26 cellular contexts compared by ENCODE assay signal in the genomic region with DNA sequence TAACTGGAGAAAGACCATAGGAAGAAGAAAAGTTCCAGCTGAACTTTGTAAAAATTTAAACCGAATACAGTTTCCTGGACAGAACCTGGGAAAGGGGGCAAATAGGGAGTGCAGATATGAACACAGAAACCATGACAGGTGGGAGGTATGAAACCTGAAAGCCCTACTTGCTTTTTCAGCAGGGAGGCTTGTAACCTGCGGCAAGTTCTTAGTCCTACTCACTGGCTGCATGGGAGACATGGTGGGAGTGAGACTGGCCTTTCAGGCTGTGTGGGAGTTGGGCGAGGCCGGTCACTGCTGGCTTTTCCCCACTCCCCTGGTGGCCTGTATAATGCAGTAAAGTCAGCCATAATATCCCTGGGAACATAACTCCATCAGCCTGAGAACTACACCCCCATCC. TPM values are rescaled to one million over a fixed set of nuclear protein-coding genes. Genes with fewer than 3 reads are reported as not detected.
"Had no signal": no experiment of that assay in that cellular context is flagged by ENCODE, and none has a peak within 500 bp of the region (broad histone marks: within the 10 kb centered on the region; RNA-seq: fewer than 3 reads in every experiment).

No MANE protein-coding gene starts in this region.

- H3K27me3 ChIP-seq: breast epithelium, SJSA1 had no signal

- H3K4me3 Mint-ChIP-seq: activated B cell treated with CpG ODN at 0.5 μM for 24 hours; activated CD4-positive, alpha-beta T cell treated with anti-CD3 and anti-CD28 coated beads, Interleukin-2, amount 10 ng/mL, durations not matched to agents 24 days and 14 days; activated CD8-positive, alpha-beta memory T cell treated with anti-CD3 and anti-CD28 coated beads, Interleukin-2, amount 10 ng/mL, durations not matched to agents 7 days and 5 days; activated naive CD4-positive, alpha-beta T cell treated with anti-CD3 and anti-CD28 coated beads, Interleukin-2, amount 50 U/mL, for 24 hours; activated T-cell treated with anti-CD3 and anti-CD28 coated beads, Interleukin-2, amount 50 U/mL, for 24 hours; activated T-helper 1 cell treated with anti-CD3 and anti-CD28 coated beads, Interleukin-12 subunit alpha, Interleukin-12 subunit beta, Interleukin-2, Interleukin-4 antibody, amounts not matched to agents 30 ng/mL and 10 ng/mL and 1 ng/mL, durations not matched to agents 14 hours and 24 hours and 36 hours; T-helper 1 cell treated with Interleukin-12 subunit alpha and Interleukin-12 subunit beta and Interleukin-4 antibody, amounts not matched to agents 30 μg/mL and 1 μg/mL, for 36 hours had no signal

- ATAC-seq: activated CD8-positive, alpha-beta memory T cell treated with anti-CD3 and anti-CD28 coated beads, Interleukin-2, amount 10 ng/mL, durations not matched to agents 7 days and 5 days; SK-N-SH treated with all-trans-retinoic acid at 6 μM for 48 hours had no signal

- H3K9me3 Mint-ChIP-seq: activated naive CD4-positive, alpha-beta T cell treated with anti-CD3 and anti-CD28 coated beads, Interleukin-2, amount 50 U/mL, for 24 hours; activated T-cell treated with anti-CD3 and anti-CD28 coated beads, Interleukin-2, amount 50 U/mL, for 24 hours; activated T-helper 1 cell treated with anti-CD3 and anti-CD28 coated beads, Interleukin-12 subunit alpha, Interleukin-12 subunit beta, Interleukin-2, Interleukin-4 antibody, amounts not matched to agents 30 ng/mL and 10 ng/mL and 1 ng/mL, durations not matched to agents 14 hours and 24 hours and 36 hours; T-helper 1 cell treated with Interleukin-12 subunit alpha and Interleukin-12 subunit beta and Interleukin-4 antibody, amounts not matched to agents 30 μg/mL and 1 μg/mL, for 36 hours had no signal

- H3K36me3 ChIP-seq: breast epithelium, SJSA1 had no signal

- H3K4me1 Mint-ChIP-seq: activated B cell treated with CpG ODN at 0.5 μM for 24 hours; activated CD4-positive, alpha-beta T cell treated with anti-CD3 and anti-CD28 coated beads, Interleukin-2, amount 10 ng/mL, durations not matched to agents 24 days and 14 days; activated CD8-positive, alpha-beta memory T cell treated with anti-CD3 and anti-CD28 coated beads, Interleukin-2, amount 10 ng/mL, durations not matched to agents 7 days and 5 days had no signal

- H3K36me3 Mint-ChIP-seq: activated CD8-positive, alpha-beta memory T cell treated with anti-CD3 and anti-CD28 coated beads, Interleukin-2, amount 10 ng/mL, durations not matched to agents 7 days and 5 days; activated naive CD4-positive, alpha-beta T cell treated with anti-CD3 and anti-CD28 coated beads, Interleukin-2, amount 50 U/mL, for 24 hours had no signal

- H3K4me3 ChIP-seq: breast epithelium, SJSA1 had no signal

- H3K27ac Mint-ChIP-seq: activated B cell treated with CpG ODN at 0.5 μM for 24 hours; activated CD4-positive, alpha-beta T cell treated with anti-CD3 and anti-CD28 coated beads, Interleukin-2, amount 10 ng/mL, durations not matched to agents 24 days and 14 days; activated CD8-positive, alpha-beta memory T cell treated with anti-CD3 and anti-CD28 coated beads, Interleukin-2, amount 10 ng/mL, durations not matched to agents 7 days and 5 days; activated naive CD4-positive, alpha-beta T cell treated with anti-CD3 and anti-CD28 coated beads, Interleukin-2, amount 50 U/mL, for 24 hours; activated T-cell treated with anti-CD3 and anti-CD28 coated beads, Interleukin-2, amount 50 U/mL, for 24 hours; activated T-helper 1 cell treated with anti-CD3 and anti-CD28 coated beads, Interleukin-12 subunit alpha, Interleukin-12 subunit beta, Interleukin-2, Interleukin-4 antibody, amounts not matched to agents 30 ng/mL and 10 ng/mL and 1 ng/mL, durations not matched to agents 14 hours and 24 hours and 36 hours; T-helper 1 cell treated with Interleukin-12 subunit alpha and Interleukin-12 subunit beta and Interleukin-4 antibody, amounts not matched to agents 30 μg/mL and 1 μg/mL, for 36 hours had no signal

- H3K4me1 ChIP-seq: breast epithelium, SJSA1 had no signal

- H3K9me3 ChIP-seq: SJSA1 had no signal

- DNase-seq: activated B cell treated with CpG ODN at 0.5 μM for 24 hours; activated CD4-positive, alpha-beta T cell treated with anti-CD3 and anti-CD28 coated beads for 1 hour; activated CD4-positive, alpha-beta T cell treated with anti-CD3 and anti-CD28 coated beads, Interleukin-2, amount 10 ng/mL, durations not matched to agents 24 days and 14 days; activated CD4-positive, alpha-beta T cell treated with anti-CD3 and anti-CD28 coated beads, Interleukin-2, amount 50 U/mL, for 48 hours; activated CD8-positive, alpha-beta memory T cell treated with anti-CD3 and anti-CD28 coated beads, Interleukin-2, amount 10 ng/mL, durations not matched to agents 7 days and 5 days; activated effector memory CD4-positive, alpha-beta T cell treated with Interleukin-2 at 50 U/mL for 16 hours; activated naive CD4-positive, alpha-beta T cell; activated T-cell treated with anti-CD3 and anti-CD28 coated beads, Interleukin-2, amount 50 U/mL, for 24 hours; aorta; caudate nucleus; NCI-H1092; NCI-H1417 treated with DMSO at 0.1 percent for 48 hours; NCI-H1694; NCI-H2029 treated with DMSO at 0.1 percent for 48 hours; NCI-H345; NCI-H510A treated with DMSO at 0.1 percent for 48 hours; NCI-H69; SHP77 had no signal

- FAIRE-seq: RCC 7860 had no signal

- H3K27me3 Mint-ChIP-seq: activated B cell treated with CpG ODN at 0.5 μM for 24 hours had no signal

- H3K27ac ChIP-seq: breast epithelium, SJSA1 had no signal

RNA-seq across cellular contexts. Expression of gene ROS1, which starts 54.2 kb away (rescaled TPM):
- total RNA-seq: activated B cell treated with CpG ODN at 0.5 μM for 24 hours; activated CD4-positive, alpha-beta T cell treated with anti-CD3 and anti-CD28 coated beads, Interleukin-2, amount 10 ng/mL, durations not matched to agents 24 days and 14 days; activated CD8-positive, alpha-beta memory T cell treated with anti-CD3 and anti-CD28 coated beads, Interleukin-2, amount 10 ng/mL, durations not matched to agents 7 days and 5 days; activated T-helper 1 cell treated with anti-CD3 and anti-CD28 coated beads, Interleukin-12 subunit alpha, Interleukin-12 subunit beta, Interleukin-2, Interleukin-4 antibody, amounts not matched to agents 30 ng/mL and 10 ng/mL and 1 ng/mL, durations not matched to agents 14 hours and 24 hours and 36 hours; cerebellum; SJSA1 had no signal
- polyA plus RNA-seq: aorta had no signal
